Comparison of ENCODE assay signal across 17 cellular contexts in genomic region chr9:92188969-92189781, GRCh38.
"Had no signal": no experiment of that assay in that cellular context is flagged by ENCODE, and none has a peak within 500 bp of the region (broad histone marks: within the 10 kb centered on the region; RNA-seq: fewer than 3 reads in every experiment).

No MANE protein-coding gene starts in this region.

- H3K27ac Mint-ChIP-seq: activated naive CD4-positive, alpha-beta T cell treated with anti-CD3 and anti-CD28 coated beads for 36 hours; activated T-helper 17 cell treated with anti-CD3 and anti-CD28 coated beads, Interleukin-2, amount 50 U/mL, for 72 hours; natural killer cell treated with Interleukin-12 subunit alpha and Interleukin-12 subunit beta and Interleukin-15 and Interleukin-18, amount 100 ng/mL, for 72 hours had no signal

- H3K36me3 Mint-ChIP-seq: natural killer cell treated with Interleukin-12 subunit alpha and Interleukin-12 subunit beta and Interleukin-15 and Interleukin-18, amount 100 ng/mL, for 72 hours had no signal

- ATAC-seq: activated T-helper 17 cell treated with anti-CD3 and anti-CD28 coated beads, Interleukin-2, amount 50 U/mL, for 72 hours; esophagus mucosa; left cardiac atrium; psoas muscle; sciatic nerve had no signal

- H3K4me1 ChIP-seq: psoas muscle, suprapubic skin, upper lobe of left lung had no signal

- H3K9me3 Mint-ChIP-seq: activated naive CD4-positive, alpha-beta T cell treated with anti-CD3 and anti-CD28 coated beads for 36 hours; activated T-helper 17 cell treated with anti-CD3 and anti-CD28 coated beads, Interleukin-2, amount 50 U/mL, for 72 hours; natural killer cell treated with Interleukin-12 subunit alpha and Interleukin-12 subunit beta and Interleukin-15 and Interleukin-18, amount 100 ng/mL, for 72 hours had no signal

- H3K4me3 ChIP-seq: cardiac muscle cell, psoas muscle, suprapubic skin, upper lobe of left lung had no signal

- H3K27ac ChIP-seq: cardiac muscle cell, psoas muscle, suprapubic skin, upper lobe of left lung had no signal

- FAIRE-seq: endometrium had no signal

- H3K27me3 ChIP-seq: cardiac muscle cell, suprapubic skin, upper lobe of left lung had no signal

- DNase-seq: activated CD4-positive, alpha-beta T cell treated with anti-CD3 and anti-CD28 coated beads for 48 hours; activated naive CD4-positive, alpha-beta T cell treated with anti-CD3 and anti-CD28 coated beads for 36 hours; activated T-cell treated with anti-CD3 and anti-CD28 coated beads for 4 hours; left cardiac atrium; mammary epithelial cell; occipital lobe; psoas muscle; stimulated activated CD4-positive, alpha-beta T cell treated with anti-CD3 and anti-CD28 coated beads, Interleukin-2, amount 100 ng/mL, for 24 hours; stimulated activated naive CD4-positive, alpha-beta T cell had no signal

- H3K4me3 Mint-ChIP-seq: activated naive CD4-positive, alpha-beta T cell treated with anti-CD3 and anti-CD28 coated beads for 36 hours; activated T-helper 17 cell treated with anti-CD3 and anti-CD28 coated beads, Interleukin-2, amount 50 U/mL, for 72 hours; natural killer cell treated with Interleukin-12 subunit alpha and Interleukin-12 subunit beta and Interleukin-15 and Interleukin-18, amount 100 ng/mL, for 72 hours had no signal

- H3K36me3 ChIP-seq: cardiac muscle cell, suprapubic skin, upper lobe of left lung had no signal
